17 cellular contexts compared by ENCODE assay signal in genomic region chr6:106805017-106805335, GRCh38.
A peak's percentile ranks its signal among the peaks of the same experiment; 100 is the strongest.
DNase-seq lines count a peak whose midpoint lies in the region; ATAC-seq, FAIRE-seq and TF ChIP-seq lines count a peak whose summit lies in the region.
"Had no signal": no experiment of that assay in that cellular context is flagged by ENCODE, and none has a peak within 500 bp of the region (broad histone marks: within the 10 kb centered on the region; RNA-seq: fewer than 3 reads in every experiment).

No MANE protein-coding gene starts in this region.

- H2BK120ac ChIP-seq in H9 (ENCODE audit: low read depth, low read length, poor library complexity, severe bottlenecking) (no peak overlapping the region), H1 (replicated peaks; ENCODE audit: low read depth, low read length) (peak overlapping the region; percentile 75), trophoblast cell (ENCODE audit: insufficient read depth, low read length, poor library complexity) (no peak overlapping the region)

- DNase-seq in H9, result no peak
- no peak for DNase-seq in PC-9
- no peak for DNase-seq in H1 (ENCODE audit: low read depth in 1 of 2, low spot score in 2 of 2)
- DNase-seq in trophoblast cell, result peak in 1 of 2 donors; percentile 30
- DNase-seq in tibial nerve (ENCODE audit: low spot score in 2 of 2), result no peak
- DNase-seq in glutamatergic neuron, result no peak
- DNase-seq in stimulated activated naive B cell treated with anti-CD40 and anti-IgM and Interleukin-4, amounts not matched to agents 10 μg/mL and 1 μg/mL and 100 μg/mL, for 72 hours, result no peak
- DNase-seq: DMS 273 treated with DMSO at 0.1 percent for 48 hours, GDM1, GM23248, KG1, NCI-H1417 treated with DMSO at 0.1 percent for 48 hours, NCI-H1930, NCI-H2171 had no signal

- no peaks in the 10 kb centered on the region for H3K36me3 ChIP-seq in PC-9 (ENCODE audit: low read depth)
- H3K36me3 ChIP-seq in H1 (ENCODE audit: control insufficient read depth in 2 of 4, insufficient read depth in 4 of 4, low read length in 3 of 4), result peaks cover 0 to 11% (median 0%) of the 10 kb centered on the region in 4 experiments; a peak in 2 of 8 replicates
- H3K36me3 ChIP-seq in trophoblast cell (ENCODE audit: control insufficient read depth in 1 of 2, insufficient read depth in 2 of 2, low read length in 2 of 2), result peaks cover 2 to 7% of the 10 kb centered on the region in 2 experiments
- no peaks in the 10 kb centered on the region for H3K36me3 ChIP-seq in tibial nerve
- H3K36me3 ChIP-seq: SJSA1 had no signal

- TF ChIP-seq CTCF in H9 (conservative IDR thresholded peaks at IDR 0.05) (no peak), PC-9 (conservative IDR thresholded peaks at IDR 0.05) (no peak), H1 (IDR thresholded peaks at IDR 0.05; ENCODE audit: control extremely low read depth in 1 of 3, insufficient read depth in 1 of 3, low read depth in 1 of 3, low read length in 3 of 3) (no peak), tibial nerve (IDR thresholded peaks at IDR 0.05) (no peak), glutamatergic neuron (IDR thresholded peaks at IDR 0.05; ENCODE audit: partially characterized antibody, unreplicated experiment) (no peak)

- no peaks in the 10 kb centered on the region for H3K9me2 ChIP-seq in PC-9 (ENCODE audit: insufficient read depth)

- intact Hi-C loops in PC-9 (cut with micrococcal nuclease; ENCODE audit: unreplicated experiment), result no loop called here

- H3K4ac ChIP-seq in H9 (ENCODE audit: low read depth, low read length) (no peak overlapping the region), H1 (replicated peaks; ENCODE audit: insufficient read length, low read depth, low read length) (no peak overlapping the region), trophoblast cell (ENCODE audit: low read depth, low read length) (no peak overlapping the region)

- no peak overlapping the region for H3K23ac ChIP-seq in H9 (ENCODE audit: insufficient read length, low read depth, low read length)
- no peak overlapping the region for H3K23ac ChIP-seq in H1 (ENCODE audit: insufficient read length)
- H3K23ac ChIP-seq in trophoblast cell (ENCODE audit: low read length), result no peak overlapping the region

- H3K79me1 ChIP-seq in H9 (ENCODE audit: insufficient read depth, low read depth, low read length, poor library complexity, severe bottlenecking) (no peaks in the 10 kb centered on the region), H1 (ENCODE audit: low read depth, low read length) (no peaks in the 10 kb centered on the region), trophoblast cell (ENCODE audit: low read length) (peaks cover 16% of the 10 kb centered on the region)

- peaks cover 31% of the 10 kb centered on the region for H3K9me3 ChIP-seq in H9 (ENCODE audit: control insufficient read depth, low read depth, low read length)
- H3K9me3 ChIP-seq in PC-9 (ENCODE audit: insufficient read depth, low read depth), result peaks cover 17% of the 10 kb centered on the region; the same call in 1 of the 2 replicates
- peaks cover 35 to 37% of the 10 kb centered on the region in 2 experiments for H3K9me3 ChIP-seq in H1 (ENCODE audit: insufficient read depth in 2 of 2, low read depth in 1 of 2, low read length in 1 of 2)
- H3K9me3 ChIP-seq in trophoblast cell (ENCODE audit: insufficient read depth, low read depth, low read length), result peaks cover 8% of the 10 kb centered on the region
- peaks cover 0 to 26% (median 0%) of the 10 kb centered on the region in 4 donors for H3K9me3 ChIP-seq in tibial nerve

- H3K4me2 ChIP-seq in H9 (ENCODE audit: insufficient read depth, insufficient read length, low read length) (no peak overlapping the region), PC-9 (no peak overlapping the region), H1 (ENCODE audit: insufficient read depth in 1 of 2, low read depth in 2 of 2, low read length in 2 of 2) (no peak overlapping the region), trophoblast cell (ENCODE audit: low read length) (no peak overlapping the region)

- H2BK5ac ChIP-seq in H9 (ENCODE audit: insufficient read length, low read length) (no peak overlapping the region), H1 (ENCODE audit: low read depth, low read length) (no peak overlapping the region; the same call in 1 of the 2 replicates), trophoblast cell (ENCODE audit: low read depth, low read length, poor library complexity) (no peak overlapping the region)

- CTCF ChIA-PET in PC-9 (lab: Charles Lee) (no interaction called here), H1 (lab: Charles Lee; ENCODE audit: partially characterized antibody) (interaction anchor here (0.9 to 1.7 kb wide), 5 partner anchors 8 to 195 kb away, joined by 3 to 5 read pairs (median 3); no protein-coding TSS in a partner anchor)

- peak overlapping the region; percentile 95 for H3K27ac ChIP-seq in H9 (ENCODE audit: insufficient read length, low read depth, low read length)
- H3K27ac ChIP-seq in PC-9, result peak overlapping the region; percentile 38; the same call in 1 of the 2 replicates
- no peak overlapping the region for H3K27ac ChIP-seq in H1 (ENCODE audit: low read depth, low read length)
- H3K27ac ChIP-seq in trophoblast cell (ENCODE audit: low read depth, low read length), result no peak overlapping the region
- no peak overlapping the region for H3K27ac ChIP-seq in tibial nerve
- H3K27ac ChIP-seq: GM23248, SJSA1 had no signal

- H3F3A ChIP-seq in PC-9 (ENCODE audit: insufficient read depth, low read depth), result peaks cover 5% of the 10 kb centered on the region

- H3K4me1 ChIP-seq in H9 (ENCODE audit: insufficient read depth, low read length) (peaks cover 24% of the 10 kb centered on the region), PC-9 (replicated peaks; ENCODE audit: insufficient read depth) (peaks cover 20% of the 10 kb centered on the region), H1 (replicated peaks in 1 of 4; ENCODE audit: control insufficient read depth in 3 of 4, insufficient read depth in 4 of 4, low read length in 3 of 4) (peaks cover 5 to 15% (median 11%) of the 10 kb centered on the region in 4 experiments; a peak in 6 of 7 replicates), trophoblast cell (ENCODE audit: control insufficient read depth in 1 of 2, insufficient read depth in 2 of 2, low read length in 2 of 2) (peaks cover 12 to 17% of the 10 kb centered on the region in 2 experiments), tibial nerve (no peaks in the 10 kb centered on the region)

- H3K23me2 ChIP-seq in H9 (ENCODE audit: insufficient read length, low read depth, low read length, poor library complexity, severe bottlenecking), result no peaks in the 10 kb centered on the region
- H3K23me2 ChIP-seq in H1 (ENCODE audit: low read depth, low read length), result no peaks in the 10 kb centered on the region

- no peak for ATAC-seq in stimulated activated naive B cell treated with anti-CD40 and anti-IgM and Interleukin-4, amounts not matched to agents 10 μg/mL and 1 μg/mL and 100 μg/mL, for 72 hours (replicated peaks)
- ATAC-seq: Panc1 had no signal

- H2AFZ ChIP-seq in H9 (ENCODE audit: low read length) (no peak overlapping the region), PC-9 (no peak overlapping the region), H1 (ENCODE audit: low read length) (no peak overlapping the region), trophoblast cell (ENCODE audit: insufficient read depth, low read length, poor library complexity) (no peak overlapping the region)
- H2AFZ ChIP-seq: GM23248 had no signal

- H2BK12ac ChIP-seq in H9 (ENCODE audit: insufficient read length, low read depth, low read length) (peak overlapping the region; percentile 23), H1 (ENCODE audit: low read depth, low read length) (0 out of 2 replicates have a peak overlapping the region, but pooled peaks have one; percentile 32), trophoblast cell (ENCODE audit: low read length) (peak overlapping the region; percentile 34)

- no peak overlapping the region for H3K4me3 ChIP-seq in PC-9
- no peak overlapping the region; a peak in 1 of 8 replicates for H3K4me3 ChIP-seq in H1 (ENCODE audit: extremely low read depth in 1 of 4, insufficient read depth in 2 of 4, low read depth in 3 of 4, low read length in 4 of 4)
- H3K4me3 ChIP-seq in trophoblast cell (ENCODE audit: low read depth, low read length), result no peak overlapping the region
- no peak overlapping the region for H3K4me3 ChIP-seq in tibial nerve
- H3K4me3 ChIP-seq: GM23248, SJSA1 had no signal

- POLR2A ChIA-PET in PC-9 (lab: Charles Lee; ENCODE audit: unreplicated experiment) (interaction anchor here (0.6 to 0.7 kb wide), 2 partner anchors 33 to 65 kb away, joined by 4 to 8 read pairs; no protein-coding TSS in a partner anchor), H1 (lab: Charles Lee; ENCODE audit: partially characterized antibody) (interaction anchor here (0.9 to 2.0 kb wide), 6 partner anchors 11 to 171 kb away, joined by 3 to 9 read pairs (median 4); partner anchors contain the start of gene CD24)

- H3K27me3 Mint-ChIP-seq in H9 (ENCODE audit: low read depth), result peaks cover 6% of the 10 kb centered on the region
- H3K27me3 Mint-ChIP-seq in glutamatergic neuron (ENCODE audit: unreplicated experiment), result no peaks in the 10 kb centered on the region
- H3K27me3 Mint-ChIP-seq in stimulated activated naive B cell treated with anti-CD40 and anti-IgM and Interleukin-4, amounts not matched to agents 10 μg/mL and 1 μg/mL and 100 μg/mL, for 72 hours, result no peaks in the 10 kb centered on the region
- H3K27me3 Mint-ChIP-seq: B cell had no signal

- H3K9ac ChIP-seq in H9 (ENCODE audit: extremely low read depth, insufficient read length, low read length) (no peak overlapping the region), H1 (replicated peaks in 1 of 4; ENCODE audit: extremely low read depth in 1 of 4, low read depth in 3 of 4, low read length in 3 of 4) (no peak overlapping the region), trophoblast cell (ENCODE audit: low read length) (no peak overlapping the region)
- H3K9ac ChIP-seq: GM23248 had no signal

- H2BK20ac ChIP-seq in H9 (ENCODE audit: low read depth, low read length, poor library complexity, severe bottlenecking) (no peak overlapping the region), H1 (ENCODE audit: low read length) (no peak overlapping the region; the same call in 1 of the 2 replicates)

- no peak overlapping the region for H4K12ac ChIP-seq in trophoblast cell (ENCODE audit: low read depth, low read length)

- H4K91ac ChIP-seq in H9 (ENCODE audit: insufficient read length, low read depth, low read length) (no peak overlapping the region), H1 (replicated peaks; ENCODE audit: insufficient read length, low read length) (no peak overlapping the region), trophoblast cell (ENCODE audit: low read depth, low read length) (no peak overlapping the region)

- H2BK15ac ChIP-seq in H9 (ENCODE audit: low read depth, low read length) (no peak overlapping the region), H1 (ENCODE audit: low read length) (no peak overlapping the region)

- H3K79me2 ChIP-seq in H9 (ENCODE audit: insufficient read depth, low read length), result no peaks in the 10 kb centered on the region
- H3K79me2 ChIP-seq in PC-9 (ENCODE audit: low read depth), result no peaks in the 10 kb centered on the region
- H3K79me2 ChIP-seq in H1 (ENCODE audit: control insufficient read depth in 1 of 2, insufficient read depth in 2 of 2, low read length in 2 of 2), result no peaks in the 10 kb centered on the region
- H3K79me2 ChIP-seq in trophoblast cell (ENCODE audit: control insufficient read depth, insufficient read depth, low read length, poor library complexity), result peaks cover 2% of the 10 kb centered on the region

- TF ChIP-seq EP300 in H1 (IDR thresholded peaks at IDR 0.05; ENCODE audit: borderline replicate concordance in 1 of 2, low read depth in 2 of 2, low read length in 2 of 2), result no peak
- no peak for TF ChIP-seq EP300 in tibial nerve (IDR thresholded peaks at IDR 0.05)

- peaks cover 44 to 45% of the 10 kb centered on the region in 2 experiments for H3K9me3 Mint-ChIP-seq in H9
- H3K9me3 Mint-ChIP-seq in glutamatergic neuron (ENCODE audit: unreplicated experiment), result peaks cover 6% of the 10 kb centered on the region
- H3K9me3 Mint-ChIP-seq in stimulated activated naive B cell treated with anti-CD40 and anti-IgM and Interleukin-4, amounts not matched to agents 10 μg/mL and 1 μg/mL and 100 μg/mL, for 72 hours, result peaks cover 10 to 18% of the 10 kb centered on the region in 2 donors

- H3K36me3 Mint-ChIP-seq in H9 (ENCODE audit: insufficient read depth in 1 of 3, low read depth in 3 of 3), result peaks cover 13 to 46% (median 34%) of the 10 kb centered on the region in 3 experiments
- peaks cover 22% of the 10 kb centered on the region for H3K36me3 Mint-ChIP-seq in glutamatergic neuron (ENCODE audit: unreplicated experiment)
- peaks cover 7 to 19% of the 10 kb centered on the region in 2 donors for H3K36me3 Mint-ChIP-seq in stimulated activated naive B cell treated with anti-CD40 and anti-IgM and Interleukin-4, amounts not matched to agents 10 μg/mL and 1 μg/mL and 100 μg/mL, for 72 hours

- peaks cover 49 to 67% of the 10 kb centered on the region in 2 experiments for H3K4me1 Mint-ChIP-seq in H9
- no peaks in the 10 kb centered on the region for H3K4me1 Mint-ChIP-seq in glutamatergic neuron (ENCODE audit: low read depth, unreplicated experiment)
- peaks cover 1 to 6% of the 10 kb centered on the region in 2 donors for H3K4me1 Mint-ChIP-seq in stimulated activated naive B cell treated with anti-CD40 and anti-IgM and Interleukin-4, amounts not matched to agents 10 μg/mL and 1 μg/mL and 100 μg/mL, for 72 hours

- no peak for FAIRE-seq in H1 (lab: Jason Lieb, UNC)

- peak overlapping the region; percentile 41 for H2AK5ac ChIP-seq in H9 (ENCODE audit: insufficient read length, low read length)
- no peak overlapping the region for H2AK5ac ChIP-seq in H1 (ENCODE audit: low read depth, low read length)
- no peak overlapping the region for H2AK5ac ChIP-seq in trophoblast cell (ENCODE audit: low read length)

- no peak overlapping the region for H3K18ac ChIP-seq in H9 (ENCODE audit: insufficient read length, low read depth, low read length)
- no peak overlapping the region for H3K18ac ChIP-seq in H1 (ENCODE audit: extremely low read depth, low read length)
- H3K18ac ChIP-seq in trophoblast cell (ENCODE audit: low read length), result no peak overlapping the region

- H3K56ac ChIP-seq in H9 (ENCODE audit: insufficient read length, low read depth, low read length), result no peak overlapping the region
- H3K56ac ChIP-seq in H1 (replicated peaks; ENCODE audit: insufficient read length, low read depth, low read length), result no peak overlapping the region

- H4K20me1 ChIP-seq in H9 (ENCODE audit: control insufficient read depth, insufficient read depth, insufficient read length) (no peaks in the 10 kb centered on the region), PC-9 (ENCODE audit: insufficient read depth) (no peaks in the 10 kb centered on the region), H1 (replicated peaks in 1 of 2; ENCODE audit: control insufficient read depth in 1 of 2, insufficient read depth in 2 of 2, low read length in 2 of 2) (no peaks in the 10 kb centered on the region)

- H3K4me3 Mint-ChIP-seq in H9, result no peak overlapping the region; a peak in 1 of 5 replicates
- no peak overlapping the region for H3K4me3 Mint-ChIP-seq in glutamatergic neuron (ENCODE audit: unreplicated experiment)
- no peak overlapping the region for H3K4me3 Mint-ChIP-seq in stimulated activated naive B cell treated with anti-CD40 and anti-IgM and Interleukin-4, amounts not matched to agents 10 μg/mL and 1 μg/mL and 100 μg/mL, for 72 hours
- H3K4me3 Mint-ChIP-seq: B cell had no signal

- H4K8ac ChIP-seq in H9 (replicated peaks; ENCODE audit: insufficient read length, low read depth, low read length), result no peak overlapping the region
- H4K8ac ChIP-seq in H1 (ENCODE audit: extremely low read depth, insufficient read depth, low read length), result no peak overlapping the region
- no peak overlapping the region for H4K8ac ChIP-seq in trophoblast cell (ENCODE audit: low read depth, low read length)

- H3T11ph ChIP-seq in H9 (ENCODE audit: low read length), result no peak overlapping the region

- no peak overlapping the region for H3K14ac ChIP-seq in H9 (ENCODE audit: insufficient read depth, low read length)
- H3K14ac ChIP-seq in H1 (ENCODE audit: insufficient read length), result no peak overlapping the region
- no peak overlapping the region for H3K14ac ChIP-seq in trophoblast cell (ENCODE audit: low read length)

- WGBS in H9 (ENCODE audit: extremely low coverage, insufficient read length, low lambda C conversion rate), result no CpG with 5 or more reads among the region's 1 CpG
- WGBS in H1 (ENCODE audit: extremely low coverage in 1 of 2, insufficient coverage in 1 of 2, insufficient read length in 1 of 2, insufficient replicate concordance in 2 of 2, low coverage in 1 of 2, low lambda C conversion rate in 2 of 2, missing lambda C conversion rate in 1 of 2), 2 experiments, result 95% methylated on average over 1 of the region's 1 CpG; no CpG with 5 or more reads in 1 of the 2 experiments
- WGBS in trophoblast cell (ENCODE audit: extremely low coverage, insufficient coverage, insufficient read length), result no CpG with 5 or more reads among the region's 1 CpG
- WGBS in tibial nerve, 2 donors, result 57 to 71% methylated on average over 1 of the region's 1 CpG

- BruUV-seq in PC-9 (replicated peaks; lab: Mats Ljungman, UMichigan), result no TSS peak

- TF ChIP-seq POLR2A in H1 (IDR thresholded peaks at IDR 0.05; ENCODE audit: control extremely low read depth in 1 of 2, low read depth in 2 of 2, low read length in 2 of 2), result no peak
- no peak for TF ChIP-seq POLR2A in tibial nerve (IDR thresholded peaks at IDR 0.05)

- H3K27ac Mint-ChIP-seq in H9 (peak overlapping the region in 2 of 3 experiments; percentile 12 to 47; a peak in 4 of 7 replicates), glutamatergic neuron (ENCODE audit: unreplicated experiment) (no peak overlapping the region)
- H3K27ac Mint-ChIP-seq in stimulated activated naive B cell treated with anti-CD40 and anti-IgM and Interleukin-4, amounts not matched to agents 10 μg/mL and 1 μg/mL and 100 μg/mL, for 72 hours, result no peak overlapping the region
- H3K27ac Mint-ChIP-seq: B cell had no signal

- H4K5ac ChIP-seq in H9 (ENCODE audit: insufficient read length, low read depth, low read length) (no peak overlapping the region), H1 (ENCODE audit: insufficient read length, low read depth, low read length) (no peak overlapping the region)

- no peak for TF ChIP-seq RAD21 in H1 (IDR thresholded peaks at IDR 0.05 in 1 of 2, conservative IDR thresholded peaks at IDR 0.05 in 1 of 2; ENCODE audit: low read depth in 2 of 2, low read length in 2 of 2)

- H3K27me3 ChIP-seq in H9 (ENCODE audit: insufficient read depth, low read length) (no peaks in the 10 kb centered on the region), PC-9 (ENCODE audit: insufficient read depth, low read depth) (no peaks in the 10 kb centered on the region), H1 (replicated peaks in 1 of 4; ENCODE audit: control insufficient read depth in 3 of 4, extremely low read depth in 1 of 4, insufficient read depth in 3 of 4, low read length in 3 of 4) (no peaks in the 10 kb centered on the region; a peak in 1 of 7 replicates), trophoblast cell (ENCODE audit: insufficient read depth, low read length) (no peaks in the 10 kb centered on the region), tibial nerve (no peaks in the 10 kb centered on the region)
- H3K27me3 ChIP-seq: SJSA1 had no signal

Comparison
In these comparisons a context has a peak if more than half of its experiments do, and no peak if none do; other contexts are left out.
1. H3K27ac ChIP-seq: peak in H9 (single experiment) and PC-9 (single experiment); none in H1 (single experiment), trophoblast cell (single experiment) and tibial nerve (0 of 4).
2. H3K27ac Mint-ChIP-seq: peak in H9 (2 of 3); none in glutamatergic neuron (single experiment) and stimulated activated naive B cell treated with anti-CD40 and anti-IgM and Interleukin-4, amounts not matched to agents 10 μg/mL and 1 μg/mL and 100 μg/mL, for 72 hours (single experiment).
3. Peak in every context shown above with its lines, with median percentiles within 50 percentile points of each other: H2BK12ac ChIP-seq.